Comparison of ENCODE assay signal across 8 cellular contexts in the genomic region with DNA sequence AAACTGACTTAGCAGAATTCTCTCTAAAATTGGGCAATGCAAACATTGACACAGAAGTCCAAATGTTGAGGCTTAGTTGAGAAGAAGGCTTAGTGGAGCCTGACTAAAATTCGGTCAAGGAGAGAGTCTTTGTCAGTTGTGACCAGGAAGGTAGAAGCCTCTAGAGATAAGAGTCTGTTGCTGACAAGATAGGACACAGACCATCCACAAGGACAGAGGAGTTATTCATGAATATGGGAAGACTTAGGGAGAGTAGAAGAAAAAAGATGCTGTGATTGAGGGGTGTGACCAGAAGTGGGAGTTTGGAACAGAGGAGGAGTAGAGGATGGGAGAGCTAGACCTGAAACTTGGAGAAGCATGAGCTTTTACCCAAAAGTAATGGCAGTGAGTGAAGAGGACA. TPM values are rescaled to one million over a fixed set of nuclear protein-coding genes. Genes with fewer than 3 reads are reported as not detected.
"Had no signal": no experiment of that assay in that cellular context is flagged by ENCODE, and none has a peak within 500 bp of the region (broad histone marks: within the 10 kb centered on the region; RNA-seq: fewer than 3 reads in every experiment).

No MANE protein-coding gene starts in this region.

- H3K4me1 Mint-ChIP-seq: IgD-negative memory B cell had no signal

- H3K4me3 Mint-ChIP-seq: IgD-negative memory B cell had no signal

- FAIRE-seq: HepG2, HTR-8/SVneo had no signal

- H3K36me3 Mint-ChIP-seq: IgD-negative memory B cell had no signal

- ATAC-seq: HepG2 had no signal

- H3K27ac ChIP-seq: HL-60 had no signal

- DNase-seq: IMR-90, KBM-7, KG1 had no signal

- H3K27ac Mint-ChIP-seq: IgD-negative memory B cell had no signal

RNA-seq across cellular contexts. Expression of gene FAXC, which starts 7.2 kb away (rescaled TPM):
- total RNA-seq: HT-29 had no signal
- polyA plus RNA-seq: IgD-negative memory B cell had no signal
